1 cellular context compared by ENCODE assay signal in the genomic region with DNA sequence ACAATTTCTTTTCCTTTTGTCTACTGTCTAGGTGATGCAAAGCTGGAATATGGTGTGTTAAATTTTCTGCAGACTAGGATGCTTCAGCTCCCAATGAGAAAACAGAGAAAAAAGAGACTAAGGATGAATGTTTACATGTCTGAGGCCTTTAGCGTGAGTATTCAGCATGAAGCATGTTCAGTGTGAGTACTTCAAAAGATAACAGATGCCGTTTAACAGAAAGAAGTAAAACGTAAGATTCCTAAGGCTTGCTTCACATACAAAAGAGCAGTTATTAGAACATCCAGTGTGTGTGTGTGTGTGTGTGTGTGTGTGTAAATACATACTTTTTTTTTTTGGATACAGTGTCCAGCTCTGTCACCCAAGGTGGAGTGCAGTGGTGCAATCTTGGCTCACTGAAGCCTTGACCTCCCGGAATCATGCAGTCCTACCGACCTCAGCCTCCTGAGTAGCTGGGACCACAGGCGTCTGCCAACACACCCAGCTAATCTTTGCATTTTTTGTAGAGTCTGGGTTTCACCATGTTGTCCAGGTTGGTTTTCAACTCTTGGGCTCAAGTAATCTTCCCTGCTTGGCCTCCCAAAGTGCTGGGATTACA.
TF ChIP-seq lines count a peak whose summit lies in the region.

No MANE protein-coding gene starts in this region.

TF ChIP-seq in IMR-90, 13 proteins besides CTCF, POLR2A, EP300 and RAD21:
- TF ChIP-seq CEBPB (IDR thresholded peaks at IDR 0.05; ENCODE audit: low read depth, low read length): peak; percentile 65
- TF ChIP-seq MXI1 (IDR thresholded peaks at IDR 0.05; ENCODE audit: borderline replicate concordance, low read depth, low read length): 0 out of 2 replicates have a peak, but pooled peaks have one; percentile 40
- no peak for TF ChIP-seq SMC3 (IDR thresholded peaks at IDR 0.05; ENCODE audit: low read depth, low read length)
- peak; percentile 48; the same call in 1 of the 2 replicates for TF ChIP-seq BHLHE40 (IDR thresholded peaks at IDR 0.05; ENCODE audit: low read depth, low read length)
- peak; percentile 8; the same call in 1 of the 2 replicates for TF ChIP-seq MAFK (IDR thresholded peaks at IDR 0.05; ENCODE audit: low read depth, low read length)
